ENCODE assay signal across 18 cellular contexts in the genomic region with DNA sequence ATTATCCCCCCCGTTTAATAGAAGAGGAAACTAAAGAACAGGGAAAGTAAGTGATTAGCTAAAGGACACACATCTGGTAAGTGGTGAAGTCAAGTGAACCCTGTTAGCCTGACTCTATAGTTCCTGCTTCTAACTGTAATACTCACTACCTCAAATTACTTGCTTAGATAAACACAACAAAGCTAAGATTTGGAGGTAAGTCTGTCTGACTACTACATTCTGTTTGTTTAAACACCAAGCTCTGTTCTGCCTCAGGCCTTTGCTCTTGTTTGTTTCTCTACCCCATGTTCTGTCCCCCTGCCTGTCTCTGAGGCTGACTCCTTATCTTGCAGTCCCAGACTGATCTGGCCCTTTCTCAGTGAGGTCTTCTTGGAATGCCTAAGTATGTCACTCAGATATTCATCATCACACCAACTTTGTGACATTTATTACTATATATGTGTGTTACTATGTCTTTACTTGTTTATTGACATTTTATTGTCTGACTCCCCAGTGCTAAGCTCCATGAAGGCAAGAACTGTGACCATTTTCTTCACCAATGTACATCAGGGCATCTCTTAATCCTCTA.
DNase-seq lines count a peak whose midpoint lies in the region; ATAC-seq and TF ChIP-seq lines count a peak whose summit lies in the region.
"Had no signal": no experiment of that assay in that cellular context is flagged by ENCODE, and none has a peak within 500 bp of the region (broad histone marks: within the 10 kb centered on the region; RNA-seq: fewer than 3 reads in every experiment).

No MANE protein-coding gene starts in this region.

- DNase-seq in HEK293T (ENCODE audit: extremely low spot score) (peak; percentile 20), OCI-M2 (lab: John Stamatoyannopoulos, UW; ENCODE audit: unreplicated experiment) (peak; percentile 20), erythroblast (lab: John Stamatoyannopoulos, UW) (peak; percentile 90 to 96), sciatic nerve (ENCODE audit: low spot score) (no peak), HFFc6 (no peak)
- DNase-seq in activated CD4-positive, alpha-beta T cell treated with anti-CD3 and anti-CD28 coated beads for 48 hours, result no peak
- DNase-seq: CD8-positive, alpha-beta T cell; DND-41; GDM1; NCI-H1436; NCI-H2029 treated with DMSO at 0.1 percent for 48 hours; NCI-H2171 treated with DMSO at 0.1 percent for 48 hours; NCI-H446 treated with DMSO at 0.1 percent for 48 hours; NCI-H748 treated with DMSO at 0.1 percent for 48 hours; T-cell had no signal

- H3K4me3 Mint-ChIP-seq in HFFc6, result no peak overlapping the region
- H3K4me3 Mint-ChIP-seq: CD8-positive, alpha-beta T cell; IgD-negative memory B cell; T-cell had no signal

- TF ChIP-seq CTCF in HFFc6 (IDR thresholded peaks at IDR 0.05), result no peak

- CTCF ChIA-PET in HEK293T (lab: Yijun Ruan, JAX), result no interaction called here

- intact Hi-C loops in sciatic nerve (cut with DNase I), result no loop called here

- ATAC-seq in GM18519 (IDR thresholded peaks at IDR 0.05; ENCODE audit: low FRiP score, unreplicated experiment), result no peak
- no peak for ATAC-seq in sciatic nerve
- ATAC-seq: CD8-positive, alpha-beta T cell; GM12878; T-cell had no signal

- no peaks in the 10 kb centered on the region for H3K9me3 Mint-ChIP-seq in HFFc6
- H3K9me3 Mint-ChIP-seq: CD8-positive, alpha-beta T cell; IgD-negative memory B cell; T-cell had no signal

- no peaks in the 10 kb centered on the region; the same call in 1 of the 2 replicates for H3K27me3 Mint-ChIP-seq in HFFc6 (ENCODE audit: insufficient read depth)
- H3K27me3 Mint-ChIP-seq: IgD-negative memory B cell had no signal

- peak; percentile 54 for TF ChIP-seq POLR2A in erythroblast (IDR thresholded peaks at IDR 0.05; ENCODE audit: low read length)

- H3K27ac Mint-ChIP-seq in HFFc6, result no peak overlapping the region
- H3K27ac Mint-ChIP-seq: CD8-positive, alpha-beta T cell; T-cell had no signal

- H3K4me1 Mint-ChIP-seq in HFFc6 (ENCODE audit: low read depth), result peaks cover 6% of the 10 kb centered on the region
- H3K4me1 Mint-ChIP-seq: T-cell had no signal

- H3K36me3 Mint-ChIP-seq in HFFc6 (ENCODE audit: low read depth), result no peaks in the 10 kb centered on the region
- H3K36me3 Mint-ChIP-seq: CD8-positive, alpha-beta T cell; T-cell had no signal

- POLR2A ChIA-PET in HEK293T (lab: Yijun Ruan, JAX), result no interaction called here

TF ChIP-seq in HEK293T, 16 proteins besides CTCF, POLR2A, EP300 and RAD21:
- TF ChIP-seq, protein P1, sequence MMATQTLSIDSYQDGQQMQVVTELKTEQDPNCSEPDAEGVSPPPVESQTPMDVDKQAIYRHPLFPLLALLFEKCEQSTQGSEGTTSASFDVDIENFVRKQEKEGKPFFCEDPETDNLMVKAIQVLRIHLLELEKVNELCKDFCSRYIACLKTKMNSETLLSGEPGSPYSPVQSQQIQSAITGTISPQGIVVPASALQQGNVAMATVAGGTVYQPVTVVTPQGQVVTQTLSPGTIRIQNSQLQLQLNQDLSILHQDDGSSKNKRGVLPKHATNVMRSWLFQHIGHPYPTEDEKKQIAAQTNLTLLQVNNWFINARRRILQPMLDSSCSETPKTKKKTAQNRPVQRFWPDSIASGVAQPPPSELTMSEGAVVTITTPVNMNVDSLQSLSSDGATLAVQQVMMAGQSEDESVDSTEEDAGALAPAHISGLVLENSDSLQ (IDR thresholded peaks at IDR 0.05), result peak; percentile 71
- TF ChIP-seq L3MBTL2 (conservative IDR thresholded peaks at IDR 0.05), result no peak

Comparison
In these comparisons a context has a peak if more than half of its experiments do, and no peak if none do; other contexts are left out.
1. DNase-seq: peak in HEK293T (single experiment), OCI-M2 (single experiment) and erythroblast (2 of 2); none in sciatic nerve (single experiment), activated CD4-positive, alpha-beta T cell treated with anti-CD3 and anti-CD28 coated beads for 48 hours (single experiment) and HFFc6 (single experiment).